ENCODE assay signal across 22 cellular contexts in the genomic region with DNA sequence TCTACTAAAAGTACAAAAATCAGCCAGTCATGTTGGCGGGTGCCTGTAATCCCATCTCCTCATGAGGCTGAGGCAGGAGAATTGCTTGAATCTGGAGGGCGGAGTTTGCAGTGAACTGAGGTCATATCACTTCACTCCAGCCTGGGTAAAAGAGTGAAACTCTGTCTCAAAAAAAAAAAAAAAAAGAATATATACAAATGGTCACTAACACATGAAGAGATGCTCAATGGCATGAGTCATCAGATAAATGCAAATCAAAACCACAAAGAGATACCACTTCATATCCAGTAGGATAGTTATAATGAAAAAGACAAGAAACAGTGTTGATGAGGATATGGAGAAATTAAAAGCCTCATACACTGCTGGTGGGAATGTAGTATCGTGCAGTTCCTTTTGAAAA. TPM values are rescaled to one million over a fixed set of nuclear protein-coding genes. Genes with fewer than 3 reads are reported as not detected.
DNase-seq lines count a peak whose midpoint lies in the region; ATAC-seq, FAIRE-seq and TF ChIP-seq lines count a peak whose summit lies in the region.
"Had no signal": no experiment of that assay in that cellular context is flagged by ENCODE, and none has a peak within 500 bp of the region (broad histone marks: within the 10 kb centered on the region; RNA-seq: fewer than 3 reads in every experiment).

No MANE protein-coding gene starts in this region.

- no peak for TF ChIP-seq EP300 in A549 (IDR thresholded peaks at IDR 0.05)

- CTCF ChIA-PET in A549 (lab: Yijun Ruan, JAX) (no interaction called here), HEK293 (lab: Yijun Ruan, JAX) (no interaction called here)

- no peaks in the 10 kb centered on the region for H3K27me3 ChIP-seq in adipocyte (replicated peaks; ENCODE audit: control insufficient read depth, insufficient read depth, low read length)
- H3K27me3 ChIP-seq: testis had no signal

- no peaks in the 10 kb centered on the region for H3K4me1 ChIP-seq in A549
- no peaks in the 10 kb centered on the region for H3K4me1 ChIP-seq in HEK293 (ENCODE audit: control insufficient read depth, insufficient read depth, low read length)
- H3K4me1 ChIP-seq in adipocyte (ENCODE audit: control insufficient read depth, insufficient read depth, low read length) = no peaks in the 10 kb centered on the region
- H3K4me1 ChIP-seq: left ventricle myocardium inferior, testis had no signal

- WGBS in A549 (ENCODE audit: missing lambda C conversion rate) = 53% methylated on average over 3 of the region's 3 CpGs

- POLR2A ChIA-PET in A549 (lab: Yijun Ruan, JAX) = no interaction called here
- POLR2A ChIA-PET in HEK293 (lab: Yijun Ruan, JAX) = no interaction called here

- TF ChIP-seq CTCF in A549 (IDR thresholded peaks at IDR 0.05) = no peak
- TF ChIP-seq CTCF in HEK293 (tag by site-specific recombination; IDR thresholded peaks at IDR 0.05) = no peak

- TF ChIP-seq POLR2A in A549 (IDR thresholded peaks at IDR 0.05; ENCODE audit: low read length) = no peak

- DNase-seq in A549 (ENCODE audit: low read depth in 1 of 2, low spot score in 1 of 2) (no peak), adipocyte (ENCODE audit: low read depth) (peak; percentile 25), fibroblast of peridontal ligament (ENCODE audit: extremely low read depth) (peak; percentile 84), cerebellar nuclear complex (lab: John Stamatoyannopoulos, UW) (no peak), CD1c-positive myeloid dendritic cell (ENCODE audit: extremely low spot score) (no peak)
- DNase-seq: activated CD4-positive, alpha-beta T cell treated with anti-CD3 and anti-CD28 coated beads for 36 hours; amniotic stem cell; DMS153; left ventricle myocardium inferior; NCI-H1436; NCI-H774; PC-9; retina; stimulated activated CD4-positive, alpha-beta T cell treated with anti-CD3 and anti-CD28 coated beads, Interleukin-12 subunit alpha, Interleukin-12 subunit beta, amount 100 ng/mL, for 4 hours; T1000; testis had no signal

- no peak for ATAC-seq in A549
- ATAC-seq in HG02885 (IDR thresholded peaks at IDR 0.05; ENCODE audit: poor library complexity, unreplicated experiment) = no peak
- ATAC-seq in GM19397 (IDR thresholded peaks at IDR 0.05; ENCODE audit: unreplicated experiment) = no peak
- ATAC-seq: activated CD4-positive, alpha-beta T cell treated with anti-CD3 and anti-CD28 coated beads for 36 hours had no signal

- H3K9ac ChIP-seq in adipocyte (ENCODE audit: low read length) = no peak overlapping the region

- H3K36me3 ChIP-seq in HEK293 (ENCODE audit: control insufficient read depth in 2 of 2, insufficient read depth in 1 of 2, low read length in 2 of 2) = no peaks in the 10 kb centered on the region
- H3K36me3 ChIP-seq in adipocyte (ENCODE audit: control insufficient read depth, insufficient read depth, low read length, severe bottlenecking) = no peaks in the 10 kb centered on the region
- H3K36me3 ChIP-seq: left ventricle myocardium inferior had no signal

- no peak for TF ChIP-seq RAD21 in A549 (conservative IDR thresholded peaks at IDR 0.05 in 1 of 2, IDR thresholded peaks at IDR 0.05 in 1 of 2)

- H3K4me3 ChIP-seq in A549 = no peak overlapping the region
- H3K4me3 ChIP-seq in HEK293 (ENCODE audit: low read depth, low read length) = no peak overlapping the region
- no peak overlapping the region for H3K4me3 ChIP-seq in adipocyte (ENCODE audit: low read length)
- H3K4me3 ChIP-seq: left ventricle myocardium inferior, PC-9, testis had no signal

- H3K4me2 ChIP-seq in A549 = no peak overlapping the region
- H3K4me2 ChIP-seq: PC-9 had no signal

- H3K9me3 ChIP-seq in A549 (no peaks in the 10 kb centered on the region), HEK293 (ENCODE audit: control insufficient read depth, insufficient read depth, low read depth, low read length) (no peaks in the 10 kb centered on the region), adipocyte (ENCODE audit: control insufficient read depth, low read length) (no peaks in the 10 kb centered on the region)
- H3K9me3 ChIP-seq: testis had no signal

- no peak for FAIRE-seq in A549 (lab: Jason Lieb, UNC)
- FAIRE-seq: endometrium, H1 had no signal

- H3K27ac ChIP-seq in A549 = no peak overlapping the region
- no peak overlapping the region for H3K27ac ChIP-seq in HEK293 (ENCODE audit: extremely low read depth, low read depth, low read length)
- H3K27ac ChIP-seq: C4-2B, left ventricle myocardium inferior, PC-9, testis had no signal

TF ChIP-seq in A549, 52 proteins besides CTCF, POLR2A, EP300 and RAD21:
- TF ChIP-seq JUN (IDR thresholded peaks at IDR 0.05) (no peak), FOSL2 (IDR thresholded peaks at IDR 0.05) (no peak), FOSL2 (CRISPR knock-in tag; IDR thresholded peaks at IDR 0.05) (peak; percentile 49; the same call in 1 of the 2 replicates), MAFK (IDR thresholded peaks at IDR 0.05; ENCODE audit: partially characterized antibody) (no peak), CBX8 (IDR thresholded peaks at IDR 0.05) (no peak), PHF8 (IDR thresholded peaks at IDR 0.05; ENCODE audit: borderline replicate concordance, low read depth) (no peak)
- TF ChIP-seq, protein P1, sequence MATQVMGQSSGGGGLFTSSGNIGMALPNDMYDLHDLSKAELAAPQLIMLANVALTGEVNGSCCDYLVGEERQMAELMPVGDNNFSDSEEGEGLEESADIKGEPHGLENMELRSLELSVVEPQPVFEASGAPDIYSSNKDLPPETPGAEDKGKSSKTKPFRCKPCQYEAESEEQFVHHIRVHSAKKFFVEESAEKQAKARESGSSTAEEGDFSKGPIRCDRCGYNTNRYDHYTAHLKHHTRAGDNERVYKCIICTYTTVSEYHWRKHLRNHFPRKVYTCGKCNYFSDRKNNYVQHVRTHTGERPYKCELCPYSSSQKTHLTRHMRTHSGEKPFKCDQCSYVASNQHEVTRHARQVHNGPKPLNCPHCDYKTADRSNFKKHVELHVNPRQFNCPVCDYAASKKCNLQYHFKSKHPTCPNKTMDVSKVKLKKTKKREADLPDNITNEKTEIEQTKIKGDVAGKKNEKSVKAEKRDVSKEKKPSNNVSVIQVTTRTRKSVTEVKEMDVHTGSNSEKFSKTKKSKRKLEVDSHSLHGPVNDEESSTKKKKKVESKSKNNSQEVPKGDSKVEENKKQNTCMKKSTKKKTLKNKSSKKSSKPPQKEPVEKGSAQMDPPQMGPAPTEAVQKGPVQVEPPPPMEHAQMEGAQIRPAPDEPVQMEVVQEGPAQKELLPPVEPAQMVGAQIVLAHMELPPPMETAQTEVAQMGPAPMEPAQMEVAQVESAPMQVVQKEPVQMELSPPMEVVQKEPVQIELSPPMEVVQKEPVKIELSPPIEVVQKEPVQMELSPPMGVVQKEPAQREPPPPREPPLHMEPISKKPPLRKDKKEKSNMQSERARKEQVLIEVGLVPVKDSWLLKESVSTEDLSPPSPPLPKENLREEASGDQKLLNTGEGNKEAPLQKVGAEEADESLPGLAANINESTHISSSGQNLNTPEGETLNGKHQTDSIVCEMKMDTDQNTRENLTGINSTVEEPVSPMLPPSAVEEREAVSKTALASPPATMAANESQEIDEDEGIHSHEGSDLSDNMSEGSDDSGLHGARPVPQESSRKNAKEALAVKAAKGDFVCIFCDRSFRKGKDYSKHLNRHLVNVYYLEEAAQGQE (IDR thresholded peaks at IDR 0.05) = no peak

TF ChIP-seq in HEK293, 187 proteins besides CTCF, POLR2A, EP300 and RAD21:
- 0 out of 2 replicates have a peak, but pooled peaks have one; percentile 34 for TF ChIP-seq ZEB2 (tag by site-specific recombination; IDR thresholded peaks at IDR 0.05)
- no peak for TF ChIP-seq SP3 (tag by site-specific recombination; IDR thresholded peaks at IDR 0.05)
- no peak for TF ChIP-seq KLF9 (tag by site-specific recombination; IDR thresholded peaks at IDR 0.05; ENCODE audit: low read depth)
- no peak for TF ChIP-seq ZFHX2 (tag by site-specific recombination; conservative IDR thresholded peaks at IDR 0.05)
- no peak for TF ChIP-seq ZNF791 (tag by site-specific recombination; IDR thresholded peaks at IDR 0.05)

RNA-seq across cellular contexts. Expression of a gene that starts 33.6 kb away (rescaled TPM):
- polyA plus RNA-seq in A549 (2011; rRNA removed) (134 and 205 TPM in 2 replicates), A549 (2017; fragmentation: RNase III; extraction: RNeasy Plus Mini Kit Qiagen cat#74134 plus additional on column Dnase treatment) (213 to 241 TPM (median 219 TPM) in 3 replicates)
- 45.4 and 57.9 TPM in 2 replicates for polyA plus RNA-seq in A549 (2012; cell fraction: cytosol; rRNA removed)
- 13.4 and 20.3 TPM in 2 replicates for polyA plus RNA-seq in A549 (2012; cell fraction: nucleus; rRNA removed)
- 21.8 and 22.7 TPM in 2 replicates for polyA minus RNA-seq in A549 (2011; rRNA and poly(A)+ RNA removed)

Comparison
In these comparisons a context has a peak if more than half of its experiments do, and no peak if none do; other contexts are left out.
1. DNase-seq: peak in adipocyte (single experiment) and fibroblast of peridontal ligament (single experiment); none in A549 (0 of 2), cerebellar nuclear complex (0 of 2) and CD1c-positive myeloid dendritic cell (single experiment).